In genomic region chr14:28356819-28357218, GRCh38 we compare ENCODE assay signal across 25 cellular contexts.
"Had no signal": no experiment of that assay in that cellular context is flagged by ENCODE, and none has a peak within 500 bp of the region (broad histone marks: within the 10 kb centered on the region; RNA-seq: fewer than 3 reads in every experiment).

No MANE protein-coding gene starts in this region.

- ATAC-seq: naive thymus-derived CD8-positive, alpha-beta T cell; pancreas; right cardiac atrium; stimulated activated memory B cell treated with anti-CD40 and anti-IgM and Interleukin-4, amounts not matched to agents 10 μg/mL and 1 μg/mL and 100 μg/mL, for 72 hours had no signal

- H3K9me3 ChIP-seq: pancreas, prostate gland, testis, thyroid gland had no signal

- H3K79me2 ChIP-seq: hepatocyte had no signal

- H3K27me3 ChIP-seq: hepatocyte, pancreas, sigmoid colon, spleen, stomach, testis, thyroid gland, transverse colon, upper lobe of left lung, vagina had no signal

- H3K4me1 ChIP-seq: left ventricle myocardium inferior, pancreas, prostate gland, sigmoid colon, spleen, stomach, testis, thyroid gland, transverse colon, upper lobe of left lung, vagina had no signal

- H3K4me3 ChIP-seq: hepatocyte, left ventricle myocardium inferior, lung, pancreas, prostate gland, sigmoid colon, spleen, stomach, testis, thyroid gland, transverse colon, upper lobe of left lung, vagina had no signal

- FAIRE-seq: pancreas, small intestine had no signal

- H3K36me3 ChIP-seq: left ventricle myocardium inferior, pancreas, prostate gland, sigmoid colon, spleen, stomach, thyroid gland, transverse colon, upper lobe of left lung, vagina had no signal

- H3K27ac ChIP-seq: hepatocyte, left ventricle myocardium inferior, pancreas, prostate gland, sigmoid colon, spleen, stomach, testis, thyroid gland, transverse colon, upper lobe of left lung, vagina had no signal

- H2AFZ ChIP-seq: hepatocyte had no signal

- H3K4me2 ChIP-seq: hepatocyte had no signal

- DNase-seq: islet precursor cell; left ventricle myocardium inferior; naive thymus-derived CD8-positive, alpha-beta T cell; nucleus accumbens; pancreas; posterior cingulate gyrus; retina; right cardiac atrium; sigmoid colon; small intestine; spleen; stimulated activated CD4-positive, alpha-beta T cell treated with anti-CD3 and anti-CD28 coated beads, Interleukin-2, amount 100 ng/mL, for 48 hours; stimulated activated CD4-positive, alpha-beta T cell treated with anti-CD3 and anti-CD28 coated beads, Interleukin-4, amount 100 ng/mL, for 4 hours; stimulated activated CD8-positive, alpha-beta memory T cell treated with anti-CD3 and anti-CD28 coated beads, Interleukin-4, amount 100 ng/mL, for 48 hours; stimulated activated naive CD4-positive, alpha-beta T cell treated with Interleukin-2 at 50 U/mL for 16 hours; stomach; testis; thyroid gland; transverse colon; upper lobe of left lung had no signal
